Comparison of ENCODE assay signal across 1 cellular context in genomic region chr19:42075364-42075615, GRCh38.
TF ChIP-seq lines count a peak whose summit lies in the region.

No MANE protein-coding gene starts in this region.

TF ChIP-seq in K562, 482 proteins besides CTCF, POLR2A, EP300 and RAD21 (continued from another document and continues in another):
- TF ChIP-seq CHD7 (IDR thresholded peaks at IDR 0.05; ENCODE audit: low read depth, low read length) = no peak
- no peak for TF ChIP-seq MIER1 (IDR thresholded peaks at IDR 0.05; ENCODE audit: low read depth)
- TF ChIP-seq CHD1 (IDR thresholded peaks at IDR 0.05; ENCODE audit: low read length) = peak; percentile 52
- TF ChIP-seq ZBTB33 (CRISPR knock-in tag; IDR thresholded peaks at IDR 0.05) = no peak
- TF ChIP-seq HNRNPLL (IDR thresholded peaks at IDR 0.05; ENCODE audit: low read depth, low read length, poor library complexity, severe bottlenecking) = no peak
- no peak for TF ChIP-seq RBM22 (IDR thresholded peaks at IDR 0.05; ENCODE audit: low read depth, low read length, poor library complexity, severe bottlenecking)
- TF ChIP-seq MXD1 (CRISPR knock-in tag; IDR thresholded peaks at IDR 0.05; ENCODE audit: borderline replicate concordance, poor library complexity, severe bottlenecking) = no peak
- no peak for TF ChIP-seq RERE (CRISPR knock-in tag; IDR thresholded peaks at IDR 0.05; ENCODE audit: borderline replicate concordance)
- no peak for TF ChIP-seq ZNF830 (CRISPR knock-in tag; IDR thresholded peaks at IDR 0.05)
- TF ChIP-seq MITF (IDR thresholded peaks at IDR 0.05) = no peak
- no peak; the same call in 1 of the 2 replicates for TF ChIP-seq L3MBTL2 (IDR thresholded peaks at IDR 0.05)
- no peak for TF ChIP-seq POLR2B (IDR thresholded peaks at IDR 0.05; ENCODE audit: low read depth, partially characterized antibody)
- TF ChIP-seq TEAD1 (CRISPR knock-in tag; IDR thresholded peaks at IDR 0.05) = no peak
- TF ChIP-seq GABPB2 (CRISPR knock-in tag; conservative IDR thresholded peaks at IDR 0.05) = no peak
- TF ChIP-seq ZBTB11 (CRISPR knock-in tag; IDR thresholded peaks at IDR 0.05) = peak in 1 of 3 experiments; percentile 62; a peak in 1 of 6 replicates
- no peak for TF ChIP-seq ZBTB34 (CRISPR knock-in tag; IDR thresholded peaks at IDR 0.05)
- TF ChIP-seq RBM14 (IDR thresholded peaks at IDR 0.05; ENCODE audit: borderline replicate concordance, insufficient read depth, low read depth, low read length) = no peak
- TF ChIP-seq ZNF134 (CRISPR knock-in tag; conservative IDR thresholded peaks at IDR 0.05) = no peak
- TF ChIP-seq DACH1 (IDR thresholded peaks at IDR 0.05; ENCODE audit: partially characterized antibody) = no peak
- TF ChIP-seq POLR2AphosphoS2 (IDR thresholded peaks at IDR 0.05; ENCODE audit: low read length) = no peak
- TF ChIP-seq SREBF1 (IDR thresholded peaks at IDR 0.05; ENCODE audit: borderline replicate concordance, low read depth, low read length) = no peak
- no peak for TF ChIP-seq CREB3 (tag; conservative IDR thresholded peaks at IDR 0.05; ENCODE audit: low read depth)
- TF ChIP-seq SMARCE1 (IDR thresholded peaks at IDR 0.05) = peak; percentile 48; the same call in 1 of the 2 replicates
- no peak for TF ChIP-seq SIN3A (IDR thresholded peaks at IDR 0.05; ENCODE audit: borderline replicate concordance in 2 of 2, control insufficient read depth in 1 of 2, low read depth in 2 of 2, low read length in 2 of 2)
